Comparison of ENCODE assay signal across 1 cellular context in genomic region chr12:12356886-12357696, GRCh38.
A peak's percentile ranks its signal among the peaks of the same experiment; 100 is the strongest.
TF ChIP-seq lines count a peak whose summit lies in the region.

TSS of gene BORCS5 (plus strand) at chr12:12357078. CDS start at chr12:12357452, 374 bp downstream.

TF ChIP-seq in K562, 482 proteins besides CTCF, POLR2A, EP300 and RAD21 (continued from another document):
- TF ChIP-seq ZBTB2 (IDR thresholded peaks at IDR 0.05) (no peak), NEUROD1 (IDR thresholded peaks at IDR 0.05; ENCODE audit: borderline replicate concordance, low read depth, low read length, partially characterized antibody) (no peak), HIVEP1 (CRISPR knock-in tag; IDR thresholded peaks at IDR 0.05) (no peak), MGA (IDR thresholded peaks at IDR 0.05) (peak; percentile 10; the same call in 1 of the 2 replicates), SMARCB1 (IDR thresholded peaks at IDR 0.05; ENCODE audit: insufficient read length, low read depth) (no peak), ZBTB5 (IDR thresholded peaks at IDR 0.05) (no peak), ILK (tag; IDR thresholded peaks at IDR 0.05; ENCODE audit: borderline replicate concordance, low read depth) (no peak), MCM7 (IDR thresholded peaks at IDR 0.05) (no peak), ZNF146 (CRISPR knock-in tag; IDR thresholded peaks at IDR 0.05; ENCODE audit: unreplicated experiment) (no peak), ZNF518B (CRISPR knock-in tag; IDR thresholded peaks at IDR 0.05) (no peak), ZKSCAN3 (CRISPR knock-in tag; IDR thresholded peaks at IDR 0.05) (no peak), MYC (IDR thresholded peaks at IDR 0.05; ENCODE audit: low read depth, low read length) (peak; percentile 90), MYC (CRISPR knock-in tag; IDR thresholded peaks at IDR 0.05; ENCODE audit: borderline replicate concordance, low read depth) (peak; percentile 58; the same call in 1 of the 2 replicates), ETV5 (CRISPR knock-in tag; IDR thresholded peaks at IDR 0.05; ENCODE audit: low read depth) (peak; percentile 76), ELF2 (CRISPR knock-in tag; IDR thresholded peaks at IDR 0.05) (peak; percentile 73), ZNF197 (CRISPR knock-in tag; IDR thresholded peaks at IDR 0.05; ENCODE audit: low read depth) (no peak), ID3 (CRISPR knock-in tag; IDR thresholded peaks at IDR 0.05) (no peak), ID3 (tag; IDR thresholded peaks at IDR 0.05) (peak; percentile 47; the same call in 1 of the 2 replicates), ZNF778 (CRISPR knock-in tag; IDR thresholded peaks at IDR 0.05) (no peak), SREBF1 (IDR thresholded peaks at IDR 0.05; ENCODE audit: borderline replicate concordance, low read depth, low read length) (no peak), ZNF561 (CRISPR knock-in tag; conservative IDR thresholded peaks at IDR 0.05) (no peak), FOXJ3 (CRISPR knock-in tag; IDR thresholded peaks at IDR 0.05) (no peak)
TF ChIP-seq in K562: peak in this region for 104.
